Comparison of ENCODE assay signal across 10 cellular contexts in the genomic region with DNA sequence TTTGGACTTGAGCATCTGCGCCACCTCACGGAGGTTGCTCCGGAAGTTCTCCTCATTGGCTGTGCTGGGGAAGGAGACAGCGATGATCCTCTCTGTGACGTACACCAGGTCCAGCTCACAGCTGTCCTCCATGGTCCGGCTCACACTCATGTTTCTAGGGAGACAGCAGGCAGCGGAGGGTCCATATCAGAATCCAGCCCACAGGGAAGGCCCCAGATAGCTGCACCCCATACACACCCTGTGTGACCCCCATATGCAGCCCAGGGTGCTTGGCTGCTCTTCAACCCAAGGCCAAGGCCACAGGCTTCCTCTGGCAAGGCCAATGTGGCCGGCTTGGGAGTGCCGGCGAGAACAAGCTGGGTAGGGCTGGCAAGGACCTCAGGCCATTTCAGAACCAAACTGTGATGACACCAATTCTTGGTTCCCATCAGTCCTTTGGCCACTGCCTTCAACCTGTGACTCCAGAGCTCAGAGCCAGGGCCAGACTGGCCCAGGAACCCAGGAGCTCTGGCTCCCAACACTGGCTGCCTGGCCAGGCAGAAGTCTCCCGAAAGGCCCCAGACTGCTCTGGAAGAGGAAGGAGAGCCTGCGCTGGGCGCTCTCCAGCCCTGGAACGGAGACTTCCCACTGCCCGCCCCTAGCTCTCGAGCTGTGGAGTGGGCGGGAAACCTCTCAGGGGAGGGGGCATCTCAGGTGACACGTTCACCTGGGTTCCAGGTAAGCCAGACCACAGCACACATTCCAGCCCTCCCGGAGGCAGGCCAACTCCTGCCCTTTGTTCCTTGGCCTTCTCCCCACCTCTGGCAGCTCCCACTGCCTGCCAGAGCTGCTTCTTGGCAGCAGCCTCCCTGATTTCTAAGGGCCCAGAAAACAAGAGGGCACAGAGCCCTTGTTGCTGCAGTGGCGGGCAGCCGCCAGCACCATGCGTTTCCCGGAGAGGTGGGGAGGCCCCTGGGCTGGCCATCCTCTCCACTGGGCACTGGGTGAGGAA.
DNase-seq lines count a peak whose midpoint lies in the region; ATAC-seq and TF ChIP-seq lines count a peak whose summit lies in the region.
"Had no signal": no experiment of that assay in that cellular context is flagged by ENCODE, and none has a peak within 500 bp of the region (broad histone marks: within the 10 kb centered on the region; RNA-seq: fewer than 3 reads in every experiment).

No MANE protein-coding gene starts in this region.

- H3K4me3 Mint-ChIP-seq in activated T-cell treated with anti-CD3 and anti-CD28 coated beads, Interleukin-2, amount 50 U/mL, for 24 hours, result no peak overlapping the region
- H3K4me3 Mint-ChIP-seq: CD8-positive, alpha-beta T cell had no signal

- H3K27ac Mint-ChIP-seq in activated T-cell treated with anti-CD3 and anti-CD28 coated beads, Interleukin-2, amount 50 U/mL, for 24 hours, result no peak overlapping the region
- H3K27ac Mint-ChIP-seq: CD8-positive, alpha-beta T cell had no signal

- no peak for TF ChIP-seq POLR2A in gastroesophageal sphincter (IDR thresholded peaks at IDR 0.05)
- TF ChIP-seq POLR2A in thyroid gland (IDR thresholded peaks at IDR 0.05), result peak in 1 of 2 donors; percentile 77

- peak overlapping the region; percentile 97 to 99 (median 97) for H3K27ac ChIP-seq in gastroesophageal sphincter
- peak overlapping the region; percentile 96 to 98 (median 96) for H3K27ac ChIP-seq in thyroid gland

- no peaks in the 10 kb centered on the region for H3K27me3 Mint-ChIP-seq in activated T-cell treated with anti-CD3 and anti-CD28 coated beads, Interleukin-2, amount 50 U/mL, for 24 hours

- TF ChIP-seq EP300 in gastroesophageal sphincter (IDR thresholded peaks at IDR 0.05), result no peak

- H3K36me3 ChIP-seq in gastroesophageal sphincter (peaks cover 0 to 84% of the 10 kb centered on the region in 2 donors), thyroid gland (peaks cover 25 to 42% of the 10 kb centered on the region in 2 donors)

- no peaks in the 10 kb centered on the region for H3K36me3 Mint-ChIP-seq in activated T-cell treated with anti-CD3 and anti-CD28 coated beads, Interleukin-2, amount 50 U/mL, for 24 hours (ENCODE audit: low read depth)
- H3K36me3 Mint-ChIP-seq: CD8-positive, alpha-beta T cell had no signal

- H3K4me1 Mint-ChIP-seq in activated T-cell treated with anti-CD3 and anti-CD28 coated beads, Interleukin-2, amount 50 U/mL, for 24 hours (ENCODE audit: low read depth), result no peaks in the 10 kb centered on the region

- 40 to 74% methylated on average over 2 to 4 of the region's 23 CpGs for WGBS in gastroesophageal sphincter (ENCODE audit: low coverage in 1 of 2), 2 donors
- WGBS in thyroid gland, 2 donors, result 48 to 57% methylated on average over 18 of the region's 23 CpGs

- intact Hi-C loops in thyroid gland (cut with DNase I), result no loop called here

- no peaks in the 10 kb centered on the region for H3K9me3 ChIP-seq in gastroesophageal sphincter
- no peaks in the 10 kb centered on the region for H3K9me3 ChIP-seq in thyroid gland

- no peaks in the 10 kb centered on the region for H3K27me3 ChIP-seq in gastroesophageal sphincter
- no peaks in the 10 kb centered on the region for H3K27me3 ChIP-seq in thyroid gland

- H3K9me3 Mint-ChIP-seq in activated T-cell treated with anti-CD3 and anti-CD28 coated beads, Interleukin-2, amount 50 U/mL, for 24 hours, result no peaks in the 10 kb centered on the region
- H3K9me3 Mint-ChIP-seq: CD8-positive, alpha-beta T cell had no signal

- H3K4me1 ChIP-seq in gastroesophageal sphincter, result peaks cover 13 to 98% (median 47%) of the 10 kb centered on the region in 3 donors
- peaks cover 71 to 77% of the 10 kb centered on the region in 2 donors for H3K4me1 ChIP-seq in thyroid gland

- DNase-seq in NCI-H2196 treated with DMSO at 0.1 percent for 48 hours (lab: John Stamatoyannopoulos, UW; ENCODE audit: unreplicated experiment) (peak; percentile 53), mucosa of gallbladder (ENCODE audit: low spot score) (peak; percentile 84), thyroid gland (peak; percentile 98)
- no peak for DNase-seq in activated T-cell treated with anti-CD3 and anti-CD28 coated beads, Interleukin-2, amount 50 U/mL, for 24 hours
- DNase-seq: CD8-positive, alpha-beta T cell; NCI-H146 had no signal

- ATAC-seq in gastroesophageal sphincter (peak; percentile 8), HG02973 (IDR thresholded peaks at IDR 0.05; ENCODE audit: unreplicated experiment) (no peak), GM19455 (IDR thresholded peaks at IDR 0.05; ENCODE audit: unreplicated experiment) (no peak), GM18873 (IDR thresholded peaks at IDR 0.05; ENCODE audit: low FRiP score, unreplicated experiment) (no peak)
- ATAC-seq: CD8-positive, alpha-beta T cell had no signal

- H3K4me3 ChIP-seq in gastroesophageal sphincter (no peak overlapping the region), thyroid gland (replicated peaks in 1 of 3) (no peak overlapping the region)

- TF ChIP-seq CTCF in gastroesophageal sphincter (IDR thresholded peaks at IDR 0.05) (peak in 1 of 4 experiments; percentile 4), thyroid gland (IDR thresholded peaks at IDR 0.05) (peak in 2 of 6 experiments; percentile 1 to 8)
